In genomic region chr9:131873361-131873760, GRCh38 we compare ENCODE assay signal across 28 cellular contexts.
"Had no signal": no experiment of that assay in that cellular context is flagged by ENCODE, and none has a peak within 500 bp of the region (broad histone marks: within the 10 kb centered on the region; RNA-seq: fewer than 3 reads in every experiment).

No MANE protein-coding gene starts in this region.

- H3K4me3 ChIP-seq: SJCRH30, SK-N-MC had no signal

- H3K27me3 ChIP-seq: SJCRH30 had no signal

- H3K27me3 Mint-ChIP-seq: activated CD4-positive, alpha-beta T cell treated with anti-CD3 and anti-CD28 coated beads for 36 hours; activated CD4-positive, alpha-beta T cell treated with anti-CD3 and anti-CD28 coated beads, Interleukin-2, amount 10 ng/mL, durations not matched to agents 7 days and 5 days; activated naive CD4-positive, alpha-beta T cell treated with anti-CD3 and anti-CD28 coated beads, Interleukin-2, amount 10 ng/mL, durations not matched to agents 7 days and 5 days; activated naive CD8-positive, alpha-beta T cell; activated naive CD8-positive, alpha-beta T cell treated with anti-CD3 and anti-CD28 coated beads, Interleukin-2, amount 50 U/mL, for 24 hours; activated T-cell treated with anti-CD3 and anti-CD28 coated beads, Interleukin-2, amount 50 U/mL, for 24 hours; brain had no signal

- DNase-seq: activated CD4-positive, alpha-beta T cell treated with anti-CD3 and anti-CD28 coated beads for 36 hours; activated CD4-positive, alpha-beta T cell treated with anti-CD3 and anti-CD28 coated beads, Interleukin-2, amount 10 ng/mL, durations not matched to agents 7 days and 5 days; activated CD4-positive, alpha-beta T cell treated with anti-CD3 and anti-CD28 coated beads, Interleukin-2, amount 50 U/mL, for 48 hours; activated CD8-positive, alpha-beta T cell treated with anti-CD3 and anti-CD28 coated beads, Interleukin-2, amount 10 ng/mL, durations not matched to agents 7 days and 5 days; activated naive CD4-positive, alpha-beta T cell treated with anti-CD3 and anti-CD28 coated beads, Interleukin-2, amount 10 ng/mL, durations not matched to agents 7 days and 5 days; activated naive CD8-positive, alpha-beta T cell treated with anti-CD3 and anti-CD28 coated beads, Interleukin-2, amount 50 U/mL, for 24 hours; activated T-cell treated with anti-CD3 and anti-CD28 coated beads, Interleukin-2, amount 50 U/mL, for 24 hours; anterior cingulate cortex; caudate nucleus; cerebellar nuclear complex; MM.1S; MV-4-11; NCI-H1092; NCI-H146; NCI-H187; NCI-H2029 treated with DMSO at 0.1 percent for 48 hours; NCI-H345; NCI-H526 treated with DMSO at 0.1 percent for 48 hours; NCI-H774; SHP77; SJCRH30; T1000 had no signal

- H3K27ac ChIP-seq: KMS-11, SJCRH30, SK-N-MC had no signal

- H3K36me3 Mint-ChIP-seq: activated naive CD4-positive, alpha-beta T cell treated with anti-CD3 and anti-CD28 coated beads, Interleukin-2, amount 10 ng/mL, durations not matched to agents 7 days and 5 days had no signal

- H3K9me3 Mint-ChIP-seq: activated CD4-positive, alpha-beta T cell treated with anti-CD3 and anti-CD28 coated beads, Interleukin-2, amount 10 ng/mL, durations not matched to agents 7 days and 5 days; activated naive CD4-positive, alpha-beta T cell treated with anti-CD3 and anti-CD28 coated beads, Interleukin-2, amount 10 ng/mL, durations not matched to agents 7 days and 5 days; activated naive CD8-positive, alpha-beta T cell treated with anti-CD3 and anti-CD28 coated beads, Interleukin-2, amount 50 U/mL, for 24 hours; activated T-cell treated with anti-CD3 and anti-CD28 coated beads, Interleukin-2, amount 50 U/mL, for 24 hours; activated T-helper 2 cell treated with anti-CD3 and anti-CD28 coated beads, Interferon-gamma antibody, Interleukin-2, Interleukin-4, amounts not matched to agents 10 μg/mL and 5 μg/mL and 100 μg/mL, durations not matched to agents 14 hours and 24 hours and 36 hours; brain had no signal

- H3K4me3 Mint-ChIP-seq: activated CD4-positive, alpha-beta T cell treated with anti-CD3 and anti-CD28 coated beads for 36 hours; activated CD4-positive, alpha-beta T cell treated with anti-CD3 and anti-CD28 coated beads, Interleukin-2, amount 10 ng/mL, durations not matched to agents 7 days and 5 days; activated CD8-positive, alpha-beta T cell treated with anti-CD3 and anti-CD28 coated beads, Interleukin-2, amount 10 ng/mL, durations not matched to agents 7 days and 5 days; activated naive CD4-positive, alpha-beta T cell treated with anti-CD3 and anti-CD28 coated beads, Interleukin-2, amount 10 ng/mL, durations not matched to agents 7 days and 5 days; activated naive CD8-positive, alpha-beta T cell; activated naive CD8-positive, alpha-beta T cell treated with anti-CD3 and anti-CD28 coated beads, Interleukin-2, amount 50 U/mL, for 24 hours; activated T-cell treated with anti-CD3 and anti-CD28 coated beads, Interleukin-2, amount 50 U/mL, for 24 hours; brain had no signal

- ATAC-seq: activated CD4-positive, alpha-beta T cell treated with anti-CD3 and anti-CD28 coated beads for 36 hours; activated CD8-positive, alpha-beta T cell treated with anti-CD3 and anti-CD28 coated beads, Interleukin-2, amount 10 ng/mL, durations not matched to agents 7 days and 5 days; activated naive CD8-positive, alpha-beta T cell treated with anti-CD3 and anti-CD28 coated beads, Interleukin-2, amount 50 U/mL, for 24 hours; Panc1 had no signal

- H3K4me1 ChIP-seq: SJCRH30 had no signal

- H3K9me3 ChIP-seq: SJCRH30 had no signal

- H3K27ac Mint-ChIP-seq: activated CD4-positive, alpha-beta T cell treated with anti-CD3 and anti-CD28 coated beads for 36 hours; activated CD8-positive, alpha-beta T cell treated with anti-CD3 and anti-CD28 coated beads, Interleukin-2, amount 10 ng/mL, durations not matched to agents 7 days and 5 days; activated naive CD4-positive, alpha-beta T cell treated with anti-CD3 and anti-CD28 coated beads, Interleukin-2, amount 10 ng/mL, durations not matched to agents 7 days and 5 days; activated naive CD8-positive, alpha-beta T cell; activated naive CD8-positive, alpha-beta T cell treated with anti-CD3 and anti-CD28 coated beads, Interleukin-2, amount 50 U/mL, for 24 hours; activated T-cell treated with anti-CD3 and anti-CD28 coated beads, Interleukin-2, amount 50 U/mL, for 24 hours; activated T-helper 2 cell treated with anti-CD3 and anti-CD28 coated beads, Interferon-gamma antibody, Interleukin-2, Interleukin-4, amounts not matched to agents 10 μg/mL and 5 μg/mL and 100 μg/mL, durations not matched to agents 14 hours and 24 hours and 36 hours had no signal
